Comparison of ENCODE assay signal across 8 cellular contexts in genomic region chr5:77776606-77777206, GRCh38. TPM values are rescaled to one million over a fixed set of nuclear protein-coding genes. Genes with fewer than 3 reads are reported as not detected.
DNase-seq lines count a peak whose midpoint lies in the region; ATAC-seq and TF ChIP-seq lines count a peak whose summit lies in the region.

No MANE protein-coding gene starts in this region.

- H4K20me1 ChIP-seq in BLaER1, result peaks cover 42% of the 10 kb centered on the region

- peak overlapping the region; percentile 83 for H3K4me3 ChIP-seq in BLaER1
- peak overlapping the region; percentile 72 for H3K4me3 ChIP-seq in naive thymus-derived CD4-positive, alpha-beta T cell (ENCODE audit: low read length)

- H3K9me3 Mint-ChIP-seq in MCF 10A (ENCODE audit: unreplicated experiment), result no peaks in the 10 kb centered on the region
- H3K9me3 Mint-ChIP-seq in naive thymus-derived CD4-positive, alpha-beta T cell, result peaks cover 0 to 4% (median 0%) of the 10 kb centered on the region in 11 donors

- peaks cover 34% of the 10 kb centered on the region for H3K4me1 Mint-ChIP-seq in MCF 10A (ENCODE audit: insufficient read depth, unreplicated experiment)
- H3K4me1 Mint-ChIP-seq in naive thymus-derived CD4-positive, alpha-beta T cell, result peaks cover 25 to 53% (median 42%) of the 10 kb centered on the region in 7 donors

- POLR2A ChIA-PET in MCF 10A (lab: Yijun Ruan, JAX) (interaction anchor here (0.9 kb wide), 1 partner anchor 12 kb away, joined by 3 read pairs; no protein-coding TSS in a partner anchor), GM10248 (lab: Yijun Ruan, JAX) (no interaction called here)
- POLR2A ChIA-PET in naive thymus-derived CD4-positive, alpha-beta T cell (lab: Charles Lee), result no interaction called here

- H3K36me3 Mint-ChIP-seq in MCF 10A (ENCODE audit: insufficient read depth, unreplicated experiment), result peaks cover 29% of the 10 kb centered on the region
- H3K36me3 Mint-ChIP-seq in naive thymus-derived CD4-positive, alpha-beta T cell, result peaks cover 0 to 16% (median 8%) of the 10 kb centered on the region in 5 donors

- H3K27ac ChIP-seq in BLaER1, result peak overlapping the region; percentile 99
- peak overlapping the region; percentile 97 for H3K27ac ChIP-seq in naive thymus-derived CD4-positive, alpha-beta T cell (ENCODE audit: low read depth, low read length)

- no peaks in the 10 kb centered on the region for H3K27me3 Mint-ChIP-seq in MCF 10A (ENCODE audit: insufficient read depth, unreplicated experiment)
- no peaks in the 10 kb centered on the region for H3K27me3 Mint-ChIP-seq in naive thymus-derived CD4-positive, alpha-beta T cell

- H3K9ac ChIP-seq in BLaER1, result peak overlapping the region; percentile 98

- H3K4me2 ChIP-seq in BLaER1, result peak overlapping the region; percentile 79

- H3K9me3 ChIP-seq in BLaER1, result peaks cover 1% of the 10 kb centered on the region; the same call in 1 of the 2 replicates
- no peaks in the 10 kb centered on the region for H3K9me3 ChIP-seq in naive thymus-derived CD4-positive, alpha-beta T cell (ENCODE audit: control insufficient read depth in 2 of 3, low read length in 3 of 3)

- H3K27ac Mint-ChIP-seq in MCF 10A (ENCODE audit: low read depth, unreplicated experiment), result peak overlapping the region; percentile 98
- peak overlapping the region; percentile 92 to 98 (median 97) for H3K27ac Mint-ChIP-seq in naive thymus-derived CD4-positive, alpha-beta T cell

- no peaks in the 10 kb centered on the region for H3K27me3 ChIP-seq in BLaER1
- H3K27me3 ChIP-seq in naive thymus-derived CD4-positive, alpha-beta T cell (ENCODE audit: control insufficient read depth in 2 of 2, insufficient read depth in 2 of 2, low read length in 2 of 2), result no peaks in the 10 kb centered on the region

- CTCF ChIA-PET in MCF 10A (lab: Yijun Ruan, JAX), result no interaction called here
- CTCF ChIA-PET in naive thymus-derived CD4-positive, alpha-beta T cell (lab: Charles Lee), result no interaction called here
- CTCF ChIA-PET in GM10248 (lab: Yijun Ruan, JAX), result interaction anchor here (0.6 to 1.0 kb wide), 2 partner anchors 11 to 284 kb away, joined by 3 read pairs; no protein-coding TSS in a partner anchor

- no peak for DNase-seq in MCF 10A (ENCODE audit: unreplicated experiment)
- no peak for DNase-seq in naive thymus-derived CD4-positive, alpha-beta T cell
- DNase-seq in kidney tubule cell (ENCODE audit: low spot score), result no peak
- no peak for DNase-seq in GM10248 (ENCODE audit: extremely low spot score)
- DNase-seq in GM10266 (ENCODE audit: extremely low spot score), result no peak

- peaks cover 30% of the 10 kb centered on the region for H3K4me1 ChIP-seq in BLaER1
- H3K4me1 ChIP-seq in naive thymus-derived CD4-positive, alpha-beta T cell (ENCODE audit: control insufficient read depth in 2 of 2, insufficient read depth in 2 of 2, low read length in 2 of 2), result peaks cover 13 to 23% of the 10 kb centered on the region in 2 donors

- TSS peak; percentile 62 for BruUV-seq in MCF 10A (replicated peaks; lab: Mats Ljungman, UMichigan)

- peak overlapping the region; percentile 92 for H3K4me3 Mint-ChIP-seq in MCF 10A (ENCODE audit: unreplicated experiment)
- H3K4me3 Mint-ChIP-seq in naive thymus-derived CD4-positive, alpha-beta T cell, result peak overlapping the region; percentile 90 to 99 (median 94)

- H3K36me3 ChIP-seq in BLaER1, result peaks cover 21% of the 10 kb centered on the region
- no peaks in the 10 kb centered on the region for H3K36me3 ChIP-seq in naive thymus-derived CD4-positive, alpha-beta T cell (ENCODE audit: control insufficient read depth in 2 of 3, insufficient read depth in 3 of 3, low read length in 3 of 3)

- TF ChIP-seq CTCF in MCF 10A (IDR thresholded peaks at IDR 0.05; ENCODE audit: unreplicated experiment), result no peak
- TF ChIP-seq CTCF in GM10248 (IDR thresholded peaks at IDR 0.05; ENCODE audit: control extremely low read depth, extremely low read depth, low read depth, missing control alignments), result no peak
- TF ChIP-seq CTCF in GM10266 (IDR thresholded peaks at IDR 0.05; ENCODE audit: control insufficient read depth, insufficient read depth, low read depth, missing control alignments), result no peak

- intact Hi-C loops in MCF 10A (cut with micrococcal nuclease), result no loop called here
- intact Hi-C loops in naive thymus-derived CD4-positive, alpha-beta T cell (cut with micrococcal nuclease), result loop anchor here (1.0 to 10.0 kb wide), 12 partner anchors 76 to 1736 kb away; partner anchors contain the start of genes AGGF1 (in 2 of the 2), JMY (in 2 of the 2), SCAMP1 (in 2 of the 2) and WDR41 (in 2 of the 2)

- peak; percentile 1 for ATAC-seq in HG03060 (IDR thresholded peaks at IDR 0.05; ENCODE audit: low read depth, unreplicated experiment)
- no peak for ATAC-seq in naive thymus-derived CD4-positive, alpha-beta T cell
- no peak for ATAC-seq in GM18867 (IDR thresholded peaks at IDR 0.05; ENCODE audit: unreplicated experiment)

RNA-seq across cellular contexts. Expression of gene TBCA, which starts 0.6 kb away (rescaled TPM):
- total RNA-seq in MCF 10A (2022), result 310 and 374 TPM in 2 replicates
- 100 to 1,000 TPM in 1 of 5 experiments, 10 to 100 TPM in 4; 71.3 to 137 (median 89.3) TPM for total RNA-seq in naive thymus-derived CD4-positive, alpha-beta T cell
- 100 to 1,000 TPM; 130 to 141 TPM for polyA plus RNA-seq in naive thymus-derived CD4-positive, alpha-beta T cell
